Comparison of ENCODE assay signal across 1 cellular context in the genomic region with DNA sequence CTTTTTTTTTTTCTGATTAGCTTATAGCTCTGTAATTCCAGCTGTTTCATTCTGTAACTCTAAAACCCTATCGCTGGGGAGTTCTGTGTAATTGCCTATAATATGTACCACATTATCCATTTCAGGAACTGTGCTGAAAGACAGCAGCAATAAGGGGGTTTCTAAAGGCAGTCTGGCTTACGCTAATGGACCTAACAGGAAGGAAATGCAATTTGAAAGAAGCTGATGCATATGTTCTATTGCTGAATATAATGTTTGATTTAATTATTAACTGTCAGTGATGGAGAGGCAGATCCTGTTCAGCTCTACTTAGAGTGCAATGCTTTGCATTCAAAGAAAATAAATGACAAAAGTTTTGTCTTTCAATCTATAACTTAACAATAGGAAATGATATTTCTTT.
TF ChIP-seq lines count a peak whose summit lies in the region.

No MANE protein-coding gene starts in this region.

TF ChIP-seq in GM12878, 131 proteins besides CTCF, POLR2A, EP300 and RAD21 (continued from another document):
- TF ChIP-seq, protein P1, sequence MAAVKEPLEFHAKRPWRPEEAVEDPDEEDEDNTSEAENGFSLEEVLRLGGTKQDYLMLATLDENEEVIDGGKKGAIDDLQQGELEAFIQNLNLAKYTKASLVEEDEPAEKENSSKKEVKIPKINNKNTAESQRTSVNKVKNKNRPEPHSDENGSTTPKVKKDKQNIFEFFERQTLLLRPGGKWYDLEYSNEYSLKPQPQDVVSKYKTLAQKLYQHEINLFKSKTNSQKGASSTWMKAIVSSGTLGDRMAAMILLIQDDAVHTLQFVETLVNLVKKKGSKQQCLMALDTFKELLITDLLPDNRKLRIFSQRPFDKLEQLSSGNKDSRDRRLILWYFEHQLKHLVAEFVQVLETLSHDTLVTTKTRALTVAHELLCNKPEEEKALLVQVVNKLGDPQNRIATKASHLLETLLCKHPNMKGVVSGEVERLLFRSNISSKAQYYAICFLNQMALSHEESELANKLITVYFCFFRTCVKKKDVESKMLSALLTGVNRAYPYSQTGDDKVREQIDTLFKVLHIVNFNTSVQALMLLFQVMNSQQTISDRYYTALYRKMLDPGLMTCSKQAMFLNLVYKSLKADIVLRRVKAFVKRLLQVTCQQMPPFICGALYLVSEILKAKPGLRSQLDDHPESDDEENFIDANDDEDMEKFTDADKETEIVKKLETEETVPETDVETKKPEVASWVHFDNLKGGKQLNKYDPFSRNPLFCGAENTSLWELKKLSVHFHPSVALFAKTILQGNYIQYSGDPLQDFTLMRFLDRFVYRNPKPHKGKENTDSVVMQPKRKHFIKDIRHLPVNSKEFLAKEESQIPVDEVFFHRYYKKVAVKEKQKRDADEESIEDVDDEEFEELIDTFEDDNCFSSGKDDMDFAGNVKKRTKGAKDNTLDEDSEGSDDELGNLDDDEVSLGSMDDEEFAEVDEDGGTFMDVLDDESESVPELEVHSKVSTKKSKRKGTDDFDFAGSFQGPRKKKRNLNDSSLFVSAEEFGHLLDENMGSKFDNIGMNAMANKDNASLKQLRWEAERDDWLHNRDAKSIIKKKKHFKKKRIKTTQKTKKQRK (IDR thresholded peaks at IDR 0.05; ENCODE audit: low read depth, low read length): no peak
- TF ChIP-seq MEF2B (IDR thresholded peaks at IDR 0.05; ENCODE audit: partially characterized antibody, poor library complexity, severe bottlenecking) (no peak), HDAC6 (IDR thresholded peaks at IDR 0.05; ENCODE audit: unreplicated experiment) (no peak), ATF7 (IDR thresholded peaks at IDR 0.05; ENCODE audit: low read depth) (no peak), SMC3 (IDR thresholded peaks at IDR 0.05; ENCODE audit: borderline replicate concordance, low read length) (no peak), SREBF2 (IDR thresholded peaks at IDR 0.05; ENCODE audit: low read length) (no peak), BMI1 (IDR thresholded peaks at IDR 0.05; ENCODE audit: borderline replicate concordance) (no peak), FOXK2 (IDR thresholded peaks at IDR 0.05) (no peak), SUPT20H (IDR thresholded peaks at IDR 0.05; ENCODE audit: borderline replicate concordance, control insufficient read depth, low read depth, low read length) (no peak), GATAD2B (conservative IDR thresholded peaks at IDR 0.05; ENCODE audit: low read depth) (no peak), ASH2L (IDR thresholded peaks at IDR 0.05; ENCODE audit: borderline replicate concordance, low read depth) (no peak)
- TF ChIP-seq, protein P2, sequence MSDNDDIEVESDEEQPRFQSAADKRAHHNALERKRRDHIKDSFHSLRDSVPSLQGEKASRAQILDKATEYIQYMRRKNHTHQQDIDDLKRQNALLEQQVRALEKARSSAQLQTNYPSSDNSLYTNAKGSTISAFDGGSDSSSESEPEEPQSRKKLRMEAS (IDR thresholded peaks at IDR 0.05; ENCODE audit: low read depth, low read length): no peak
- TF ChIP-seq, protein P3, sequence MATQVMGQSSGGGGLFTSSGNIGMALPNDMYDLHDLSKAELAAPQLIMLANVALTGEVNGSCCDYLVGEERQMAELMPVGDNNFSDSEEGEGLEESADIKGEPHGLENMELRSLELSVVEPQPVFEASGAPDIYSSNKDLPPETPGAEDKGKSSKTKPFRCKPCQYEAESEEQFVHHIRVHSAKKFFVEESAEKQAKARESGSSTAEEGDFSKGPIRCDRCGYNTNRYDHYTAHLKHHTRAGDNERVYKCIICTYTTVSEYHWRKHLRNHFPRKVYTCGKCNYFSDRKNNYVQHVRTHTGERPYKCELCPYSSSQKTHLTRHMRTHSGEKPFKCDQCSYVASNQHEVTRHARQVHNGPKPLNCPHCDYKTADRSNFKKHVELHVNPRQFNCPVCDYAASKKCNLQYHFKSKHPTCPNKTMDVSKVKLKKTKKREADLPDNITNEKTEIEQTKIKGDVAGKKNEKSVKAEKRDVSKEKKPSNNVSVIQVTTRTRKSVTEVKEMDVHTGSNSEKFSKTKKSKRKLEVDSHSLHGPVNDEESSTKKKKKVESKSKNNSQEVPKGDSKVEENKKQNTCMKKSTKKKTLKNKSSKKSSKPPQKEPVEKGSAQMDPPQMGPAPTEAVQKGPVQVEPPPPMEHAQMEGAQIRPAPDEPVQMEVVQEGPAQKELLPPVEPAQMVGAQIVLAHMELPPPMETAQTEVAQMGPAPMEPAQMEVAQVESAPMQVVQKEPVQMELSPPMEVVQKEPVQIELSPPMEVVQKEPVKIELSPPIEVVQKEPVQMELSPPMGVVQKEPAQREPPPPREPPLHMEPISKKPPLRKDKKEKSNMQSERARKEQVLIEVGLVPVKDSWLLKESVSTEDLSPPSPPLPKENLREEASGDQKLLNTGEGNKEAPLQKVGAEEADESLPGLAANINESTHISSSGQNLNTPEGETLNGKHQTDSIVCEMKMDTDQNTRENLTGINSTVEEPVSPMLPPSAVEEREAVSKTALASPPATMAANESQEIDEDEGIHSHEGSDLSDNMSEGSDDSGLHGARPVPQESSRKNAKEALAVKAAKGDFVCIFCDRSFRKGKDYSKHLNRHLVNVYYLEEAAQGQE (IDR thresholded peaks at IDR 0.05; ENCODE audit: low read depth, low read length): no peak
- TF ChIP-seq, protein P4, sequence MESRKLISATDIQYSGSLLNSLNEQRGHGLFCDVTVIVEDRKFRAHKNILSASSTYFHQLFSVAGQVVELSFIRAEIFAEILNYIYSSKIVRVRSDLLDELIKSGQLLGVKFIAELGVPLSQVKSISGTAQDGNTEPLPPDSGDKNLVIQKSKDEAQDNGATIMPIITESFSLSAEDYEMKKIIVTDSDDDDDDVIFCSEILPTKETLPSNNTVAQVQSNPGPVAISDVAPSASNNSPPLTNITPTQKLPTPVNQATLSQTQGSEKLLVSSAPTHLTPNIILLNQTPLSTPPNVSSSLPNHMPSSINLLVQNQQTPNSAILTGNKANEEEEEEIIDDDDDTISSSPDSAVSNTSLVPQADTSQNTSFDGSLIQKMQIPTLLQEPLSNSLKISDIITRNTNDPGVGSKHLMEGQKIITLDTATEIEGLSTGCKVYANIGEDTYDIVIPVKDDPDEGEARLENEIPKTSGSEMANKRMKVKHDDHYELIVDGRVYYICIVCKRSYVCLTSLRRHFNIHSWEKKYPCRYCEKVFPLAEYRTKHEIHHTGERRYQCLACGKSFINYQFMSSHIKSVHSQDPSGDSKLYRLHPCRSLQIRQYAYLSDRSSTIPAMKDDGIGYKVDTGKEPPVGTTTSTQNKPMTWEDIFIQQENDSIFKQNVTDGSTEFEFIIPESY (IDR thresholded peaks at IDR 0.05): no peak
TF ChIP-seq in GM12878: peak in this region for 0.
